2 cellular contexts compared by ENCODE assay signal in genomic region chr17:45283711-45284110, GRCh38.
TF ChIP-seq lines count a peak whose summit lies in the region.

No MANE protein-coding gene starts in this region.

TF ChIP-seq in A549, 52 proteins besides CTCF, POLR2A, EP300 and RAD21:
- no peak for TF ChIP-seq ZC3H11A (IDR thresholded peaks at IDR 0.05)
- no peak for TF ChIP-seq BHLHE40 (IDR thresholded peaks at IDR 0.05; ENCODE audit: low read depth, low read length)
- TF ChIP-seq NPAS2 (CRISPR knock-in tag; IDR thresholded peaks at IDR 0.05; ENCODE audit: borderline replicate concordance): no peak
- TF ChIP-seq CBX8 (IDR thresholded peaks at IDR 0.05): no peak
- no peak for TF ChIP-seq MAZ (IDR thresholded peaks at IDR 0.05; ENCODE audit: borderline replicate concordance, low read depth, low read length)
- TF ChIP-seq RARB (CRISPR knock-in tag; IDR thresholded peaks at IDR 0.05): no peak
- TF ChIP-seq HOXA7 (CRISPR knock-in tag; IDR thresholded peaks at IDR 0.05): no peak
- TF ChIP-seq JUN (IDR thresholded peaks at IDR 0.05): no peak
- TF ChIP-seq, protein P1, sequence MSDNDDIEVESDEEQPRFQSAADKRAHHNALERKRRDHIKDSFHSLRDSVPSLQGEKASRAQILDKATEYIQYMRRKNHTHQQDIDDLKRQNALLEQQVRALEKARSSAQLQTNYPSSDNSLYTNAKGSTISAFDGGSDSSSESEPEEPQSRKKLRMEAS (IDR thresholded peaks at IDR 0.05): no peak
- no peak for TF ChIP-seq TFCP2L1 (CRISPR knock-in tag; IDR thresholded peaks at IDR 0.05)
- no peak for TF ChIP-seq ZNF302 (CRISPR knock-in tag; IDR thresholded peaks at IDR 0.05)
- no peak for TF ChIP-seq E2F6 (IDR thresholded peaks at IDR 0.05; ENCODE audit: borderline replicate concordance, low read depth)
- TF ChIP-seq ELK1 (IDR thresholded peaks at IDR 0.05; ENCODE audit: low read depth, low read length): no peak
- TF ChIP-seq RFX5 (IDR thresholded peaks at IDR 0.05): no peak
- TF ChIP-seq JUNB (IDR thresholded peaks at IDR 0.05): no peak
- TF ChIP-seq HMGXB4 (CRISPR knock-in tag; IDR thresholded peaks at IDR 0.05; ENCODE audit: borderline replicate concordance): no peak

TF ChIP-seq in HCT116, 20 proteins besides CTCF, POLR2A, EP300 and RAD21:
- TF ChIP-seq YY1 (IDR thresholded peaks at IDR 0.05; ENCODE audit: extremely low read depth, insufficient replicate concordance, low read depth, low read length) (no peak), EZH2phosphoT487 (IDR thresholded peaks at IDR 0.05; ENCODE audit: borderline replicate concordance) (no peak), SRF (IDR thresholded peaks at IDR 0.05; ENCODE audit: low read depth) (no peak), CEBPB (IDR thresholded peaks at IDR 0.05; ENCODE audit: low read depth) (no peak), EGR1 (IDR thresholded peaks at IDR 0.05; ENCODE audit: low read depth) (no peak)
